ENCODE assay signal across 8 cellular contexts in the genomic region with DNA sequence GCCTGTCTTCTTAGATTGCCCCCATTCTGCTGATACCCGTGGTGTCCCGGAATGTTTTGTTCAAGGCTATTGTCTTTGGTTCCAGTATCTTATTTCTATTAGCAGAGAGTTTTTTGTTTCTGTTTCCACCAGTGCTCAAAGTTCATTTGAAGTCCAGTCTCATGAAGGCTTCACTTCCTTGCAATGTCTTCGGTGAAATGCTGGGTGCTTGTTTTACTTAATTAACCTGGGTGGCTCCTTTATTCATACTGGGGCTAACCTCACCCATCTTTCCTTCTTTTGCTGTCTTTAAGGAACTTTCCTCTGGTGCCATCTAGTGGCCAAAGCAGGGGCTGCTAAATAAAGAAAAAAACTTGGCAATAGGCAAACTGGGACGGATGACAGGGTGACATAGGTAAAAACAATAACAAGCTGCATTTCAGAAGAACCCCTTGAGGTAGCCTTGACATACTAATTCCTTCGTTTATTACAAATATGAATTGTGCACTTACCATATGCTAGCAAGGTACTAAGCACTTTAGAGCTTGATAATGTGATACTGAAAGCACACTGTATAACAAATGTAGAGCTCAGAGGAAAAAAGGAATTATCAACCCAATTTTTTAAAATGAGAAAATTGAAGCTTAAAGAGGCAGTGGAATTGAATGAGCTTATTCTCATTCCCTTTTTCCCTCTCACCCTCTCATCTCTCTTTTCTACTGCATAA. TPM values are rescaled to one million over a fixed set of nuclear protein-coding genes. Genes with fewer than 3 reads are reported as not detected.
DNase-seq lines count a peak whose midpoint lies in the region; ATAC-seq and TF ChIP-seq lines count a peak whose summit lies in the region.

No MANE protein-coding gene starts in this region.

- H3K4me1 Mint-ChIP-seq in H9 = peaks cover 9 to 12% of the 10 kb centered on the region in 2 experiments

- no peak overlapping the region for H3T11ph ChIP-seq in H9 (ENCODE audit: low read length)

- no peak for ATAC-seq in GM18502 (IDR thresholded peaks at IDR 0.05; ENCODE audit: poor library complexity, unreplicated experiment)

- H2BK20ac ChIP-seq in H9 (ENCODE audit: low read depth, low read length, poor library complexity, severe bottlenecking) = no peak overlapping the region

- no peak overlapping the region for H2BK5ac ChIP-seq in H9 (ENCODE audit: insufficient read length, low read length)

- H2BK15ac ChIP-seq in H9 (ENCODE audit: low read depth, low read length) = no peak overlapping the region

- H3K9ac ChIP-seq in H9 (ENCODE audit: extremely low read depth, insufficient read length, low read length) = no peak overlapping the region

- H3K56ac ChIP-seq in H9 (ENCODE audit: insufficient read length, low read depth, low read length) = no peak overlapping the region

- H3K23me2 ChIP-seq in H9 (ENCODE audit: insufficient read length, low read depth, low read length, poor library complexity, severe bottlenecking) = no peaks in the 10 kb centered on the region

- no peak overlapping the region for H4K91ac ChIP-seq in H9 (ENCODE audit: insufficient read length, low read depth, low read length)

- H4K5ac ChIP-seq in H9 (ENCODE audit: insufficient read length, low read depth, low read length) = no peak overlapping the region

- H3K27ac Mint-ChIP-seq in H9 = no peak overlapping the region

- H3K27ac ChIP-seq in H9 (ENCODE audit: insufficient read length, low read depth, low read length) (no peak overlapping the region), cardiac muscle cell (no peak overlapping the region)

- no peak overlapping the region for H4K8ac ChIP-seq in H9 (replicated peaks; ENCODE audit: insufficient read length, low read depth, low read length)

- no peaks in the 10 kb centered on the region for H3K79me1 ChIP-seq in H9 (ENCODE audit: insufficient read depth, low read depth, low read length, poor library complexity, severe bottlenecking)

- no peak overlapping the region for H3K18ac ChIP-seq in H9 (ENCODE audit: insufficient read length, low read depth, low read length)

- H2AFZ ChIP-seq in H9 (ENCODE audit: low read length) = no peak overlapping the region

- DNase-seq in EH (ENCODE audit: low read depth) (peak; percentile 69), H9 (peak; percentile 71), NAMALWA (ENCODE audit: low spot score) (peak; percentile 88), SKM-1 (lab: John Stamatoyannopoulos, UW; ENCODE audit: unreplicated experiment) (peak; percentile 75), cardiac muscle cell (ENCODE audit: low read depth in 1 of 2, low spot score in 1 of 2) (peak; percentile 78 to 83), renal cortical epithelial cell (ENCODE audit: low read depth) (peak; percentile 61)
- peak; percentile 65 for DNase-seq in activated naive CD4-positive, alpha-beta T cell treated with anti-CD3 and anti-CD28 coated beads, Interleukin-2, amount 50 U/mL, for 16 hours

- no peak overlapping the region for H3K4me3 Mint-ChIP-seq in H9

- no peak overlapping the region for H2BK120ac ChIP-seq in H9 (ENCODE audit: low read depth, low read length, poor library complexity, severe bottlenecking)

- H3K14ac ChIP-seq in H9 (ENCODE audit: insufficient read depth, low read length) = no peak overlapping the region

- H3K4me2 ChIP-seq in H9 (ENCODE audit: insufficient read depth, insufficient read length, low read length) = no peak overlapping the region

- no peaks in the 10 kb centered on the region for H4K20me1 ChIP-seq in H9 (ENCODE audit: control insufficient read depth, insufficient read depth, insufficient read length)

- H2BK12ac ChIP-seq in H9 (ENCODE audit: insufficient read length, low read depth, low read length) = no peak overlapping the region

- H3K27me3 ChIP-seq in H9 (ENCODE audit: insufficient read depth, low read length) (no peaks in the 10 kb centered on the region), cardiac muscle cell (no peaks in the 10 kb centered on the region)

- H2AK5ac ChIP-seq in H9 (ENCODE audit: insufficient read length, low read length) = no peak overlapping the region

- no peaks in the 10 kb centered on the region for H3K36me3 ChIP-seq in cardiac muscle cell

- no peaks in the 10 kb centered on the region for H3K79me2 ChIP-seq in H9 (ENCODE audit: insufficient read depth, low read length)

- H3K4me1 ChIP-seq in H9 (ENCODE audit: insufficient read depth, low read length) (no peaks in the 10 kb centered on the region), cardiac muscle cell (ENCODE audit: low read depth) (no peaks in the 10 kb centered on the region)

- no peak overlapping the region for H3K23ac ChIP-seq in H9 (ENCODE audit: insufficient read length, low read depth, low read length)

- H3K36me3 Mint-ChIP-seq in H9 (ENCODE audit: insufficient read depth in 1 of 3, low read depth in 3 of 3) = no peaks in the 10 kb centered on the region

- no peak overlapping the region for H3K4ac ChIP-seq in H9 (ENCODE audit: low read depth, low read length)

- no peaks in the 10 kb centered on the region for H3K9me3 ChIP-seq in H9 (ENCODE audit: control insufficient read depth, low read depth, low read length)
- no peaks in the 10 kb centered on the region for H3K9me3 ChIP-seq in cardiac muscle cell (ENCODE audit: low read depth)

- no CpG with 5 or more reads among the region's 5 CpGs for WGBS in H9 (ENCODE audit: extremely low coverage, insufficient read length, low lambda C conversion rate)

- H3K27me3 Mint-ChIP-seq in H9 (ENCODE audit: low read depth) = no peaks in the 10 kb centered on the region

- TF ChIP-seq CTCF in H9 (conservative IDR thresholded peaks at IDR 0.05) (peak; percentile 89), cardiac muscle cell (IDR thresholded peaks at IDR 0.05; ENCODE audit: low read depth, low read length) (peak; percentile 94)

- H3K9me3 Mint-ChIP-seq in H9 = no peaks in the 10 kb centered on the region

- H3K4me3 ChIP-seq in cardiac muscle cell = no peak overlapping the region

RNA-seq across cellular contexts. Expression of a gene that starts 2.8 kb away (rescaled TPM):
- total RNA-seq in H9 (2021) (not detected in 2 replicates), cardiac muscle cell (not detected in 2 replicates), renal cortical epithelial cell (not detected in 2 replicates)
- not detected in 2 replicates for polyA plus RNA-seq in cardiac muscle cell
